ENCODE assay signal across 17 cellular contexts in the genomic region with DNA sequence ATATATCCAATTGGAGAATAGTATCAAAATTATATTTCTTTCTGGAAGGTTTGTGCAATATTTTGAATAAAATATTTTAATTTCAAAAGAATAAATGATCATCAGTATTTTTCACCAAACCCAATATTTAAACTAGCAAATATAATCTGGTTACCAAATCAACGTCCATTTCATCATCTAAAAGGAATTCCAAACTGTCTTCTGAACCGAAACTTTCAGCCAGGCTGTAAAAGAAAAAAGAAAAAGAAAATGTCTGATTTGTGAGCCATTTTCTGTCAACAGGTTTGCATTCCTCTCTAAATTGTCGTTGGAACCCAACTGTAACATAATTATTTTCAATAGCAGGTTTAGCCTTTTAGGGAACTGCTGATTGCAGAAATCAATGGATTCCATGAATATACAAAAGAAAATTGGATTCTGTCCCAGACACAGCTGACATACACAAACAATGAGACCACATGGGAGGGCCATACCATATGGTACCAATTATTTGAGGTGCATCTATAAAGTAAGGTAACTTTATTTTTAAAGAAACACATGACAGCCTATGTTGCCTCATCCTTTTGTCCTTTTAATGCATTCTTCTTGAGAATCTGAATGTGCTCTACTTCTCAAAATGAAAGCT. TPM values are rescaled to one million over a fixed set of nuclear protein-coding genes. Genes with fewer than 3 reads are reported as not detected.
DNase-seq lines count a peak whose midpoint lies in the region; ATAC-seq, FAIRE-seq and TF ChIP-seq lines count a peak whose summit lies in the region.
"Had no signal": no experiment of that assay in that cellular context is flagged by ENCODE, and none has a peak within 500 bp of the region (broad histone marks: within the 10 kb centered on the region; RNA-seq: fewer than 3 reads in every experiment).

No MANE protein-coding gene starts in this region.

- peak; percentile 28 for DNase-seq in ELR (ENCODE audit: low read depth)
- DNase-seq in NCI-H1694 treated with DMSO at 0.1 percent for 48 hours (lab: John Stamatoyannopoulos, UW), result peak; percentile 43
- peak; percentile 56 for DNase-seq in adipocyte (ENCODE audit: low read depth)
- no peak for DNase-seq in kidney
- DNase-seq in hypothalamus (lab: John Stamatoyannopoulos, UW), result no peak
- no peak for DNase-seq in HuH-7 (ENCODE audit: low spot score)
- DNase-seq in lower lobe of right lung, result no peak
- DNase-seq: adrenal gland, C1 segment of cervical spinal cord, DND-41, Kasumi-1, left ventricle myocardium inferior, NCI-H2029 treated with DMSO at 0.1 percent for 48 hours had no signal

- no peak for TF ChIP-seq CTCF in kidney (IDR thresholded peaks at IDR 0.05; ENCODE audit: borderline replicate concordance, extremely low read depth, insufficient read depth)
- TF ChIP-seq CTCF in lower lobe of right lung (IDR thresholded peaks at IDR 0.05), result no peak

- H3K9me3 ChIP-seq in adipocyte (ENCODE audit: control insufficient read depth, low read length) (no peaks in the 10 kb centered on the region), kidney (ENCODE audit: control insufficient read depth in 1 of 2, low read length in 2 of 2) (no peaks in the 10 kb centered on the region), lower lobe of right lung (peaks cover 8% of the 10 kb centered on the region)
- H3K9me3 ChIP-seq: adrenal gland had no signal

- H3K27me3 ChIP-seq in adipocyte (replicated peaks; ENCODE audit: control insufficient read depth, insufficient read depth, low read length) (no peaks in the 10 kb centered on the region), lower lobe of right lung (ENCODE audit: low read depth) (no peaks in the 10 kb centered on the region)
- H3K27me3 ChIP-seq: adrenal gland had no signal

- H3K4me1 ChIP-seq in adipocyte (ENCODE audit: control insufficient read depth, insufficient read depth, low read length), result peaks cover 22% of the 10 kb centered on the region
- no peaks in the 10 kb centered on the region for H3K4me1 ChIP-seq in kidney (ENCODE audit: control insufficient read depth in 1 of 2, insufficient read depth in 1 of 2, low read depth in 1 of 2, low read length in 2 of 2)
- no peaks in the 10 kb centered on the region for H3K4me1 ChIP-seq in lower lobe of right lung
- H3K4me1 ChIP-seq: adrenal gland had no signal

- no peak overlapping the region for H3K27ac ChIP-seq in kidney (ENCODE audit: low read depth in 2 of 2, low read length in 2 of 2)
- no peak overlapping the region for H3K27ac ChIP-seq in lower lobe of right lung
- H3K27ac ChIP-seq: adrenal gland, coronary artery, HL-60, left ventricle myocardium inferior had no signal

- intact Hi-C loops in kidney (cut with DNase I) (no loop called here), lower lobe of right lung (cut with DNase I) (no loop called here)

- FAIRE-seq in kidney (lab: Jason Lieb, UNC), result peak; percentile 77
- FAIRE-seq: GM12878 had no signal

- peak overlapping the region; percentile 63 for H3K4me3 ChIP-seq in adipocyte (ENCODE audit: low read length)
- no peak overlapping the region for H3K4me3 ChIP-seq in kidney (ENCODE audit: low read length in 2 of 2)
- no peak overlapping the region for H3K4me3 ChIP-seq in lower lobe of right lung
- H3K4me3 ChIP-seq: adrenal gland, coronary artery, GM12878, left ventricle myocardium inferior had no signal

- ATAC-seq in HG02885 (IDR thresholded peaks at IDR 0.05; ENCODE audit: poor library complexity, unreplicated experiment), result no peak
- ATAC-seq in lower lobe of right lung, result no peak
- ATAC-seq: GM12878 had no signal

- H3K9ac ChIP-seq in adipocyte (ENCODE audit: low read length) (peak overlapping the region; percentile 28), kidney (ENCODE audit: low read length in 2 of 2) (no peak overlapping the region)

- H3K36me3 ChIP-seq in adipocyte (ENCODE audit: control insufficient read depth, insufficient read depth, low read length, severe bottlenecking), result no peaks in the 10 kb centered on the region
- H3K36me3 ChIP-seq in kidney (ENCODE audit: control insufficient read depth in 1 of 2, insufficient read depth in 2 of 2, low read length in 2 of 2), result no peaks in the 10 kb centered on the region
- H3K36me3 ChIP-seq in lower lobe of right lung, result no peaks in the 10 kb centered on the region
- H3K36me3 ChIP-seq: adrenal gland, left ventricle myocardium inferior had no signal

RNA-seq across cellular contexts. Expression of gene SNRPF, which starts 22.7 kb away (rescaled TPM):
- total RNA-seq in kidney (17.7 TPM), lower lobe of right lung (15.2 TPM)
- polyA plus RNA-seq in kidney (ENCODE audit: insufficient read depth, low read depth, low replicate concordance), result 42.1 TPM

Comparison
In these comparisons a context has a peak if more than half of its experiments do, and no peak if none do; other contexts are left out.
1. DNase-seq: peak in ELR (single experiment), NCI-H1694 treated with DMSO at 0.1 percent for 48 hours (single experiment) and adipocyte (single experiment); none in kidney (single experiment), hypothalamus (0 of 51), HuH-7 (single experiment) and lower lobe of right lung (single experiment).